ENCODE assay signal across 22 cellular contexts in the genomic region with DNA sequence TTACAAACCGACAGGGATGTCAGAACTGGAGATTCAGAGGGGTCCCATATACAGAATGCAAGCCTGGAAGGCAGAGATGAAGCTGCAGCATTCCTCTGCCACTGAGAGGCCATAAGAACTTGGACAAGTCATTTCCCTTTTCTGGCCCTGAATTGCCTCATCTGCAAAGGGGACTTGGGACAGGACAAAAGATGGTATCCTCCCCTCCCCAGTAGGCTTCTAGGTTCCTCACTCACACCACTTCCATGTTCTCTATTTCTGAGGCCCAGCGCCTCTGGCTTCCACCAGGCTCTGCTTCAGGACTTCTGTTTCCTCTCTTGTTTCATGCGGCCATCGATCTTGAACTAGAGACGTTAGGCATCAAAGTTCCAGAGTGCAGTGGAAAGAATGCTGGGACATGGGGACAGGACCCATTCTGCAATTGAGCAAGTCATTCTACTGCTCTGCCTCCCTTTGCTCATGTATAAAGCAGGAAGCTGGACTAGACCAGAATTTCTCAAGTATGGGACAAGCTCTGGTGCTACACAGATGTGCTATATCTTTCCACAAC. TPM values are rescaled to one million over a fixed set of nuclear protein-coding genes. Genes with fewer than 3 reads are reported as not detected.
DNase-seq lines count a peak whose midpoint lies in the region; ATAC-seq and TF ChIP-seq lines count a peak whose summit lies in the region.
"Had no signal": no experiment of that assay in that cellular context is flagged by ENCODE, and none has a peak within 500 bp of the region (broad histone marks: within the 10 kb centered on the region; RNA-seq: fewer than 3 reads in every experiment).

No MANE protein-coding gene starts in this region.

- no peaks in the 10 kb centered on the region for H3K27me3 Mint-ChIP-seq in progenitor cell of endocrine pancreas

- H3K4me1 Mint-ChIP-seq in progenitor cell of endocrine pancreas (ENCODE audit: low read depth) = peaks cover 68% of the 10 kb centered on the region
- H3K4me1 Mint-ChIP-seq: activated CD4-positive, alpha-beta T cell treated with anti-CD3 and anti-CD28 coated beads, Interleukin-2, amount 10 ng/mL, durations not matched to agents 7 days and 5 days; CD4-positive, CD25-positive, alpha-beta regulatory T cell; naive B cell had no signal

- peaks cover 8% of the 10 kb centered on the region for H3K36me3 Mint-ChIP-seq in progenitor cell of endocrine pancreas (ENCODE audit: insufficient read depth)
- H3K36me3 Mint-ChIP-seq: CD4-positive, CD25-positive, alpha-beta regulatory T cell; mesothelial cell of epicardium; naive B cell had no signal

- WGBS in esophagus squamous epithelium, 2 donors = 83 to 93% methylated on average over 3 to 5 of the region's 5 CpGs

- intact Hi-C loops in esophagus squamous epithelium (cut with DNase I) = loop anchor here (5.0 kb wide), 1 partner anchor 84 kb away; no protein-coding TSS in a partner anchor

- no peaks in the 10 kb centered on the region for H3K36me3 ChIP-seq in esophagus squamous epithelium
- H3K36me3 ChIP-seq: left ventricle myocardium inferior, tibial artery had no signal

- H3K27ac ChIP-seq in esophagus squamous epithelium = peak overlapping the region in 3 of 4 donors; percentile 33 to 59 (median 51)
- H3K27ac ChIP-seq: dorsolateral prefrontal cortex, left ventricle myocardium inferior had no signal

- H3K27me3 ChIP-seq in esophagus squamous epithelium = no peaks in the 10 kb centered on the region
- H3K27me3 ChIP-seq: tibial artery had no signal

- TF ChIP-seq CTCF in esophagus squamous epithelium (IDR thresholded peaks at IDR 0.05) (no peak), progenitor cell of endocrine pancreas (IDR thresholded peaks at IDR 0.05; ENCODE audit: unreplicated experiment) (no peak)

- peak; percentile 47 for DNase-seq in CD1c-positive myeloid dendritic cell (ENCODE audit: extremely low spot score)
- DNase-seq in NOMO-1 treated with DMSO at 0.1 percent for 48 hours (lab: John Stamatoyannopoulos, UW; ENCODE audit: unreplicated experiment) = peak; percentile 18
- no peak for DNase-seq in esophagus squamous epithelium (lab: John Stamatoyannopoulos, UW)
- DNase-seq in progenitor cell of endocrine pancreas (ENCODE audit: low spot score, unreplicated experiment) = no peak
- no peak for DNase-seq in mesenteric fat pad (ENCODE audit: low spot score)
- DNase-seq in putamen (ENCODE audit: low spot score) = no peak
- DNase-seq: activated CD4-positive, alpha-beta T cell treated with anti-CD3 and anti-CD28 coated beads, Interleukin-2, amount 10 ng/mL, durations not matched to agents 7 days and 5 days; activated gamma-delta T cell treated with Interleukin-2 at 50 U/mL for 16 hours; activated T-cell treated with anti-CD3 and anti-CD28 coated beads, Interleukin-2, amount 50 U/mL, for 4 hours; CD4-positive, CD25-positive, alpha-beta regulatory T cell; dorsolateral prefrontal cortex; left ventricle myocardium inferior; naive B cell; NCI-H2029 treated with DMSO at 0.1 percent for 48 hours; NCI-H69; retina; stimulated activated CD4-positive, alpha-beta T cell treated with anti-CD3 and anti-CD28 coated beads, Interleukin-2, amount 100 ng/mL, for 24 hours; tibial artery had no signal

- peak overlapping the region; percentile 93 for H3K27ac Mint-ChIP-seq in progenitor cell of endocrine pancreas
- H3K27ac Mint-ChIP-seq: activated CD4-positive, alpha-beta T cell treated with anti-CD3 and anti-CD28 coated beads, Interleukin-2, amount 10 ng/mL, durations not matched to agents 7 days and 5 days; naive B cell had no signal

- H3K9me3 Mint-ChIP-seq in progenitor cell of endocrine pancreas (ENCODE audit: low read depth) = no peaks in the 10 kb centered on the region
- H3K9me3 Mint-ChIP-seq: activated CD4-positive, alpha-beta T cell treated with anti-CD3 and anti-CD28 coated beads, Interleukin-2, amount 10 ng/mL, durations not matched to agents 7 days and 5 days; activated T-cell treated with anti-CD3 and anti-CD28 coated beads, Interleukin-2, amount 50 U/mL, for 4 hours; CD4-positive, CD25-positive, alpha-beta regulatory T cell; mesothelial cell of epicardium; naive B cell had no signal

- TF ChIP-seq POLR2A in esophagus squamous epithelium (IDR thresholded peaks at IDR 0.05) = no peak

- ATAC-seq in GM21423 (IDR thresholded peaks at IDR 0.05; ENCODE audit: unreplicated experiment) = no peak
- ATAC-seq: activated T-cell treated with anti-CD3 and anti-CD28 coated beads, Interleukin-2, amount 50 U/mL, for 4 hours had no signal

- H3K4me3 Mint-ChIP-seq in progenitor cell of endocrine pancreas (ENCODE audit: low read depth) = peak overlapping the region; percentile 87
- H3K4me3 Mint-ChIP-seq: activated CD4-positive, alpha-beta T cell treated with anti-CD3 and anti-CD28 coated beads, Interleukin-2, amount 10 ng/mL, durations not matched to agents 7 days and 5 days; activated T-cell treated with anti-CD3 and anti-CD28 coated beads, Interleukin-2, amount 50 U/mL, for 4 hours; CD4-positive, CD25-positive, alpha-beta regulatory T cell; mesothelial cell of epicardium; naive B cell had no signal

- H3K9me3 ChIP-seq in esophagus squamous epithelium = no peaks in the 10 kb centered on the region
- H3K9me3 ChIP-seq: left ventricle myocardium inferior, tibial artery had no signal

- H3K4me3 ChIP-seq in esophagus squamous epithelium = no peak overlapping the region
- H3K4me3 ChIP-seq: dorsolateral prefrontal cortex, left ventricle myocardium inferior, tibial artery had no signal

- H3K4me1 ChIP-seq in esophagus squamous epithelium = peaks cover 22 to 85% (median 25%) of the 10 kb centered on the region in 3 donors

RNA-seq across cellular contexts. Expression of a gene that starts 1.7 kb away (rescaled TPM):
- total RNA-seq in esophagus squamous epithelium (not detected), progenitor cell of endocrine pancreas (314 and 357 TPM in 2 replicates), mesenteric fat pad (1.7 TPM)
- total RNA-seq: activated CD4-positive, alpha-beta T cell treated with anti-CD3 and anti-CD28 coated beads, Interleukin-2, amount 10 ng/mL, durations not matched to agents 7 days and 5 days; CD4-positive, CD25-positive, alpha-beta regulatory T cell; Daoy; dorsolateral prefrontal cortex; endothelial cell of umbilical vein; left ventricle myocardium inferior had no signal

Comparison
In these comparisons a context has a peak if more than half of its experiments do, and no peak if none do; other contexts are left out.
1. DNase-seq: peak in CD1c-positive myeloid dendritic cell (single experiment) and NOMO-1 treated with DMSO at 0.1 percent for 48 hours (single experiment); none in esophagus squamous epithelium (single experiment), progenitor cell of endocrine pancreas (single experiment), mesenteric fat pad (single experiment) and putamen (single experiment).
2. RNA of a gene that starts 1.7 kb away (total RNA-seq): 314 to 357 TPM in progenitor cell of endocrine pancreas; 1.7 TPM in mesenteric fat pad (single experiment) and not detected in esophagus squamous epithelium; every median in the first group is over 100 times any median in the second.